In the genomic region with DNA sequence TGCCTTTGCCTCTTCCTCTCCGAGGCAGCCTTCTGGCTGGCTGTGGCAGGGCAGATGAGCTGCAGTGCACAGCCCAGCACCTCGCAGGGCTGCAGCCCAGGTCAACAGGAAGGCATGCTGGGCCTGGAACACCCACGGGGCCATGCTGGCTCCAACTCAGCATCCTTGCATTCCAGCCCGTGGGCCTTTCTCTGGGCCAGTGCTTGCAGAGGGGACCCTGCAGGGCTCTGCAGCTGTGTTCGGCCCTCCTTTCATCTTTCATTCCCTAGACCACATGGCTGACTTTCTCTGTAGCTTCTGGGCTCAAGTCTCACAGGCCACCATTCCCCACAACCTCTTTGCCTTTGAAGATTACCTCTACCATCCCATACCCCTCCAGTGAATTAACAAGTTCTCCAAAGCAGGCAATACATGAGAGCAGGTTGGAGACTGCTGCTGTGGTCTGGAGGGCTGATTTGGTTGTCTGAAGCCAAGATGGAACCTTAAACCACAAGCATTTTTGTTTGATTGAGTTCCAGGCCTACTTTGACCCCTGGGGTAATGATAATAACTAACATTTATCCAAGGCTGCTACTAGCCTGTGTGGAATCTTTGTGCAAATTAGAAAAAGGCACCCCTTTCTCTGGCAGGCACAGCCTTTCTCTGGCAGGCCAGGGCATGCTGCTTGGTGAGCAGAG, we compare ENCODE assay signal across 16 cellular contexts. TPM values are rescaled to one million over a fixed set of nuclear protein-coding genes. Genes with fewer than 3 reads are reported as not detected.
"Had no signal": no experiment of that assay in that cellular context is flagged by ENCODE, and none has a peak within 500 bp of the region (broad histone marks: within the 10 kb centered on the region; RNA-seq: fewer than 3 reads in every experiment).

No MANE protein-coding gene starts in this region.

- H3K9me3 ChIP-seq: adrenal gland, breast epithelium had no signal

- H3K27me3 Mint-ChIP-seq: activated CD4-positive, alpha-beta memory T cell treated with anti-CD3 and anti-CD28 coated beads, Interleukin-2, amount 10 ng/mL, durations not matched to agents 7 days and 5 days; activated CD4-positive, alpha-beta T cell treated with anti-CD3 and anti-CD28 coated beads for 36 hours; activated naive CD4-positive, alpha-beta T cell treated with anti-CD3 and anti-CD28 coated beads, Interleukin-2, amount 50 U/mL, for 24 hours; stimulated activated naive CD8-positive, alpha-beta T cell treated with anti-CD3 and anti-CD28 coated beads, Interleukin-15, amount 100 ng/mL, for 72 hours; T-helper 17 cell; type B pancreatic cell had no signal

- ATAC-seq: activated CD4-positive, alpha-beta T cell treated with anti-CD3 and anti-CD28 coated beads for 36 hours; left lobe of liver; T-helper 17 cell had no signal

- H3K4me3 ChIP-seq: adrenal gland, breast epithelium, skin epidermis had no signal

- H3K27me3 ChIP-seq: adrenal gland, breast epithelium had no signal

- DNase-seq: activated CD4-positive, alpha-beta memory T cell treated with anti-CD3 and anti-CD28 coated beads, Interleukin-2, amount 10 ng/mL, durations not matched to agents 7 days and 5 days; activated CD4-positive, alpha-beta T cell treated with anti-CD3 and anti-CD28 coated beads for 36 hours; activated effector memory CD4-positive, alpha-beta T cell treated with anti-CD3 and anti-CD28 coated beads, Interleukin-2, amount 50 U/mL, for 16 hours; activated T-cell treated with anti-CD3 and anti-CD28 coated beads, Interleukin-2, amount 50 U/mL, for 48 hours; adrenal gland; endodermal cell; retina; stimulated activated naive CD8-positive, alpha-beta T cell treated with anti-CD3 and anti-CD28 coated beads, Interleukin-15, amount 100 ng/mL, for 72 hours; T-helper 17 cell had no signal

- H3K9me3 Mint-ChIP-seq: activated CD4-positive, alpha-beta memory T cell treated with anti-CD3 and anti-CD28 coated beads, Interleukin-2, amount 10 ng/mL, durations not matched to agents 7 days and 5 days; activated naive CD4-positive, alpha-beta T cell treated with anti-CD3 and anti-CD28 coated beads, Interleukin-2, amount 50 U/mL, for 24 hours; endodermal cell; stimulated activated naive CD8-positive, alpha-beta T cell treated with anti-CD3 and anti-CD28 coated beads, Interleukin-15, amount 100 ng/mL, for 72 hours; type B pancreatic cell had no signal

- H3K36me3 ChIP-seq: breast epithelium had no signal

- H3K27ac Mint-ChIP-seq: activated CD4-positive, alpha-beta memory T cell treated with anti-CD3 and anti-CD28 coated beads, Interleukin-2, amount 10 ng/mL, durations not matched to agents 7 days and 5 days; activated CD4-positive, alpha-beta T cell treated with anti-CD3 and anti-CD28 coated beads for 36 hours; activated naive CD4-positive, alpha-beta T cell treated with anti-CD3 and anti-CD28 coated beads, Interleukin-2, amount 50 U/mL, for 24 hours; endodermal cell; stimulated activated naive CD8-positive, alpha-beta T cell treated with anti-CD3 and anti-CD28 coated beads, Interleukin-15, amount 100 ng/mL, for 72 hours; T-helper 17 cell; type B pancreatic cell had no signal

- H3K4me3 Mint-ChIP-seq: activated CD4-positive, alpha-beta memory T cell treated with anti-CD3 and anti-CD28 coated beads, Interleukin-2, amount 10 ng/mL, durations not matched to agents 7 days and 5 days; activated CD4-positive, alpha-beta T cell treated with anti-CD3 and anti-CD28 coated beads for 36 hours; activated naive CD4-positive, alpha-beta T cell treated with anti-CD3 and anti-CD28 coated beads, Interleukin-2, amount 50 U/mL, for 24 hours; endodermal cell; stimulated activated naive CD8-positive, alpha-beta T cell treated with anti-CD3 and anti-CD28 coated beads, Interleukin-15, amount 100 ng/mL, for 72 hours; T-helper 17 cell; type B pancreatic cell had no signal

- H3K4me1 Mint-ChIP-seq: activated naive CD4-positive, alpha-beta T cell treated with anti-CD3 and anti-CD28 coated beads, Interleukin-2, amount 50 U/mL, for 24 hours had no signal

- H3K27ac ChIP-seq: adrenal gland had no signal

RNA-seq across cellular contexts. Expression of gene THPO, which starts 34.7 kb away (rescaled TPM):
- total RNA-seq: activated CD4-positive, alpha-beta memory T cell treated with anti-CD3 and anti-CD28 coated beads, Interleukin-2, amount 10 ng/mL, durations not matched to agents 7 days and 5 days; activated CD4-positive, alpha-beta T cell treated with anti-CD3 and anti-CD28 coated beads for 36 hours; chondrocyte; lung microvascular endothelial cell; T-helper 17 cell had no signal
